Comparison of ENCODE assay signal across 8 cellular contexts in the genomic region with DNA sequence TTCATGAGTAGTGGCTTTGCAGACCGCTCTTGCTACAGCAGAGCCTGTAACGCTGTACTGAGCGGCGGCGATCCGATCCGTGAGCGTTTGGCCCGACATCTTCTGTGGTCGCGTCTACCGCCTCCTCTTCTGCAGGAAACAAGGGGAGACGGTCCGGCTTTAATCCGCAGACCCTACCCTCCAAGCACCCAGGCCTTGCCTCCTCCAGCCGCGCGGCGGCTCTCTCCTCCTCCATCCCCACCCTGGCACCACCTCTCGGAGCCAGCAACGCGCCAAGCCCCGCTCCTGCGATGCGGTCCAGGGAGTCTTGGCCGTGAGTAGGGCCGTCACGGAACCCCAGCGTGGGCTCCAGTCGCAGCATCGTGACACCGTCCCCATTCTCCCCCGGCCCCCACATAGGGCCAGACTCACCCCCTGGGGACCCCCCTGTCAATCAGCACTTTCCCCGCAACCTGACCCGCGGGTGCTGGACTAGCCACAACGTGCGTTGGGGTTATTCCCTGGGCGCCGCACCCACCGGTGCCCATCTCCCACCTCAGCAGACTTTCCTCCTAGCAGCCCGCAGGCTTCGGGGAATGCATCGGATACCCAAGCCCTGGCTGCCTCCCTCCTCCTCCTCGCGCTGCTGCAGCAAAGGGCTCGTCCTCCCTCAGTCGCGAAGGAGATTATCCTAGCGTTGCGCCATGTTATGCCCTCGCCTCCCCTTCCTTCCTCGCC. TPM values are rescaled to one million over a fixed set of nuclear protein-coding genes. Genes with fewer than 3 reads are reported as not detected.
DNase-seq lines count a peak whose midpoint lies in the region; ATAC-seq and TF ChIP-seq lines count a peak whose summit lies in the region.

No MANE protein-coding gene starts in this region.

- CTCF ChIA-PET in BJ (lab: Yijun Ruan, JAX): no interaction called here

- H3K4me3 Mint-ChIP-seq in effector memory CD8-positive, alpha-beta T cell: peak overlapping the region in 1 of 2 donors; percentile 36

- H3K9me3 ChIP-seq in esophagus (ENCODE audit: control insufficient read depth in 2 of 2, insufficient read depth in 1 of 2, low read depth in 1 of 2, low read length in 1 of 2): no peaks in the 10 kb centered on the region

- peak overlapping the region; percentile 36 for H3K4me3 ChIP-seq in BJ (ENCODE audit: low read depth, low read length)
- peak overlapping the region; percentile 53 for H3K4me3 ChIP-seq in LNCaP clone FGC (ENCODE audit: low read depth, low read length)
- H3K4me3 ChIP-seq in esophagus (ENCODE audit: low read depth in 1 of 2, low read length in 2 of 2): peak overlapping the region; percentile 37 to 46

- TF ChIP-seq CTCF in BJ (IDR thresholded peaks at IDR 0.05; ENCODE audit: insufficient read depth, low read depth, low read length) (no peak), LNCaP clone FGC (IDR thresholded peaks at IDR 0.05; ENCODE audit: control insufficient read depth, extremely low read depth, insufficient read depth) (no peak)

- H3K27ac Mint-ChIP-seq in effector memory CD8-positive, alpha-beta T cell: no peak overlapping the region

- H3K27me3 ChIP-seq in BJ (ENCODE audit: control insufficient read depth, insufficient read depth, low read length) (peaks cover 18% of the 10 kb centered on the region), esophagus (ENCODE audit: control insufficient read depth in 1 of 2, insufficient read depth in 2 of 2, low read length in 2 of 2) (peaks cover 3 to 13% of the 10 kb centered on the region in 2 donors)

- peaks cover 0 to 6% of the 10 kb centered on the region in 2 donors for H3K4me1 Mint-ChIP-seq in effector memory CD8-positive, alpha-beta T cell (ENCODE audit: low read depth in 2 of 2)

- no peak for ATAC-seq in effector memory CD8-positive, alpha-beta T cell (replicated peaks)

- POLR2A ChIA-PET in BJ (lab: Charles Lee): no interaction called here

- H3K36me3 ChIP-seq in BJ (ENCODE audit: control insufficient read depth, insufficient read depth, low read length) (no peaks in the 10 kb centered on the region), esophagus (ENCODE audit: control insufficient read depth in 2 of 2, insufficient read depth in 2 of 2, low read length in 1 of 2) (no peaks in the 10 kb centered on the region)

- no peak overlapping the region for H3K27ac ChIP-seq in esophagus (ENCODE audit: low read depth in 2 of 2, low read length in 1 of 2)

- peaks cover 4 to 14% of the 10 kb centered on the region in 2 donors for H3K9me3 Mint-ChIP-seq in effector memory CD8-positive, alpha-beta T cell

- DNase-seq in BJ (ENCODE audit: low read depth) (no peak), LNCaP clone FGC (ENCODE audit: low read depth) (no peak), nucleus accumbens (lab: John Stamatoyannopoulos, UW) (peak in 49 of 56 donors; percentile 4 to 69 (median 39)), NCI-H2196 treated with DMSO at 0.1 percent for 48 hours (lab: John Stamatoyannopoulos, UW; ENCODE audit: unreplicated experiment) (no peak), NCI-H1436 treated with DMSO at 0.1 percent for 48 hours (lab: John Stamatoyannopoulos, UW) (no peak)
- no peak for DNase-seq in effector memory CD8-positive, alpha-beta T cell
- DNase-seq in activated naive CD4-positive, alpha-beta T cell treated with anti-CD3 and anti-CD28 coated beads, Interleukin-2, amount 50 U/mL, for 16 hours: no peak

- peaks cover 0 to 4% of the 10 kb centered on the region in 2 donors for H3K4me1 ChIP-seq in esophagus (ENCODE audit: control insufficient read depth in 2 of 2, insufficient read depth in 2 of 2, low read length in 1 of 2)

- H3K27me3 Mint-ChIP-seq in effector memory CD8-positive, alpha-beta T cell: peaks cover 19 to 54% of the 10 kb centered on the region in 2 donors

- 5 to 6% methylated on average over 52 to 53 of the region's 53 CpGs for WGBS in esophagus, 2 donors

- H3K36me3 Mint-ChIP-seq in effector memory CD8-positive, alpha-beta T cell (ENCODE audit: insufficient read depth): no peaks in the 10 kb centered on the region

RNA-seq across cellular contexts. Expression of a gene that starts 0.9 kb away (rescaled TPM):
- polyA plus RNA-seq in BJ (2011; rRNA removed) (not detected in 2 replicates), esophagus (under 1 TPM; 0.04 to 0.05 TPM)
- polyA minus RNA-seq in BJ (2011; rRNA and poly(A)+ RNA removed): not detected in 2 replicates

Comparison
In these comparisons a context has a peak if more than half of its experiments do, and no peak if none do; other contexts are left out.
1. DNase-seq: peak in nucleus accumbens (49 of 56); none in BJ (single experiment), LNCaP clone FGC (single experiment), effector memory CD8-positive, alpha-beta T cell (0 of 3), activated naive CD4-positive, alpha-beta T cell treated with anti-CD3 and anti-CD28 coated beads, Interleukin-2, amount 50 U/mL, for 16 hours (single experiment), NCI-H2196 treated with DMSO at 0.1 percent for 48 hours (single experiment) and NCI-H1436 treated with DMSO at 0.1 percent for 48 hours (single experiment).
2. Peak in every context shown above with its lines, with median percentiles within 50 percentile points of each other: H3K4me3 ChIP-seq.